In the genomic region with DNA sequence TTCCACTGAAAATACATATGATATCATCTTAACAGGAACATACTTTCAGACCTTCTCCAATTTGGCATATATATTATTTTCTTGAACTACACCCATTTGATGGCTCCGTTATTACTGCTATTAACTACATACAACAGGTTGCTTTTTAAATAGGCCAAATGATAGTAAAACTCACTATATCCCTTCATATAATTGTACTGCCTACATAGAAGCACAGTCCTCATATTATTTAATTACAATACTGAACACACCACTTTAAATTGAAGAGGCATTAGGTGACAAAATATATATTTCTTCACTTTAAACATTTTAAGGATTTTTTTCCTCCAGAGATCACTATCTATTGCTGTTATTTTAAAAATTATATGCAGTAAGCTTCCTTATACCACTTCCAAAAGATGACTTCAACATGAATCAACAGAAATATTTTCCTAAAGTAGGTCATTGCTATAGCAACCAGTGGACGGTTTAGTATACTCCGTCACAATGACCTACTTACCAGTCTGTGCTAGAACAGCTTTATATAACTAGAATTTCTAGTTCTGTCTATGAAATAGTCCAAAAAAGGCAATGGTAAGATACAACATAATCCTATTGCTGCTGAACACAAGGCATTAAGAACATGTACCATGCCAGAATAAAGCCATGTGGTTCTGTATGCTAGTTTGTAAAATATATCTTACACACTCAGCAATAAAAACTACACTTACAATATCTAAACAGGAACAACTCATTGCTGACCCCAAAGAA, we compare ENCODE assay signal across 1 cellular context.
A peak's percentile ranks its signal among the peaks of the same experiment; 100 is the strongest.
TF ChIP-seq lines count a peak whose summit lies in the region.

No MANE protein-coding gene starts in this region.

TF ChIP-seq in K562, 482 proteins besides CTCF, POLR2A, EP300 and RAD21 (continued from another document):
- TF ChIP-seq PRDM10 (IDR thresholded peaks at IDR 0.05; ENCODE audit: partially characterized antibody) (no peak), FOXJ2 (tag; IDR thresholded peaks at IDR 0.05) (0 out of 2 replicates have a peak, but pooled peaks have one; percentile 59), RFX1 (IDR thresholded peaks at IDR 0.05) (peak; percentile 75), FOSL1 (tag; conservative IDR thresholded peaks at IDR 0.05) (peak; percentile 78), ZNF316 (IDR thresholded peaks at IDR 0.05) (peak; percentile 84), ZNF175 (CRISPR knock-in tag; IDR thresholded peaks at IDR 0.05; ENCODE audit: low read depth) (no peak), NEUROD1 (IDR thresholded peaks at IDR 0.05; ENCODE audit: borderline replicate concordance, low read depth, low read length, partially characterized antibody) (no peak), CHD4 (IDR thresholded peaks at IDR 0.05; ENCODE audit: insufficient read depth, insufficient replicate concordance, low read depth, low read length, poor library complexity, severe bottlenecking) (no peak), MAFG (tag; conservative IDR thresholded peaks at IDR 0.05) (peak; percentile 44), HLTF (IDR thresholded peaks at IDR 0.05) (no peak), MGA (IDR thresholded peaks at IDR 0.05) (no peak), NFIC (IDR thresholded peaks at IDR 0.05) (no peak), TCF3 (CRISPR knock-in tag; IDR thresholded peaks at IDR 0.05) (no peak), C11orf30 (IDR thresholded peaks at IDR 0.05; ENCODE audit: low read depth) (peak; percentile 55), SUPT5H (IDR thresholded peaks at IDR 0.05) (no peak)
- TF ChIP-seq, protein P1, sequence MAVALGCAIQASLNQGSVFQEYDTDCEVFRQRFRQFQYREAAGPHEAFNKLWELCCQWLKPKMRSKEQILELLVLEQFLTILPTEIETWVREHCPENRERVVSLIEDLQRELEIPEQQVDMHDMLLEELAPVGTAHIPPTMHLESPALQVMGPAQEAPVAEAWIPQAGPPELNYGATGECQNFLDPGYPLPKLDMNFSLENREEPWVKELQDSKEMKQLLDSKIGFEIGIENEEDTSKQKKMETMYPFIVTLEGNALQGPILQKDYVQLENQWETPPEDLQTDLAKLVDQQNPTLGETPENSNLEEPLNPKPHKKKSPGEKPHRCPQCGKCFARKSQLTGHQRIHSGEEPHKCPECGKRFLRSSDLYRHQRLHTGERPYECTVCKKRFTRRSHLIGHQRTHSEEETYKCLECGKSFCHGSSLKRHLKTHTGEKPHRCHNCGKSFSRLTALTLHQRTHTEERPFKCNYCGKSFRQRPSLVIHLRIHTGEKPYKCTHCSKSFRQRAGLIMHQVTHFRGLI (CRISPR knock-in tag; IDR thresholded peaks at IDR 0.05) = no peak
TF ChIP-seq in K562: peak in this region for 6.
